24 cellular contexts compared by ENCODE assay signal in genomic region chr22:30627480-30627879, GRCh38. TPM values are rescaled to one million over a fixed set of nuclear protein-coding genes. Genes with fewer than 3 reads are reported as not detected.
A peak's percentile ranks its signal among the peaks of the same experiment; 100 is the strongest.
DNase-seq lines count a peak whose midpoint lies in the region; ATAC-seq, FAIRE-seq and TF ChIP-seq lines count a peak whose summit lies in the region.
"Had no signal": no experiment of that assay in that cellular context is flagged by ENCODE, and none has a peak within 500 bp of the region (broad histone marks: within the 10 kb centered on the region; RNA-seq: fewer than 3 reads in every experiment).

No MANE protein-coding gene starts in this region.

- peaks cover 0 to 5% of the 10 kb centered on the region in 2 donors for H3K36me3 ChIP-seq in adrenal gland (replicated peaks in 1 of 2)
- H3K36me3 ChIP-seq in endothelial cell of umbilical vein (ENCODE audit: control insufficient read depth in 2 of 2, extremely low read depth in 1 of 2, insufficient read depth in 2 of 2, low read length in 2 of 2) = peaks cover 0 to 5% of the 10 kb centered on the region in 2 experiments
- peaks cover 0 to 4% of the 10 kb centered on the region in 2 donors for H3K36me3 ChIP-seq in gastrocnemius medialis
- H3K36me3 ChIP-seq: HAP-1 had no signal

- H3K27ac Mint-ChIP-seq in activated CD4-positive, alpha-beta T cell treated with anti-CD3 and anti-CD28 coated beads, Interleukin-2, amount 10 ng/mL, durations not matched to agents 24 days and 14 days = no peak overlapping the region
- H3K27ac Mint-ChIP-seq: CD8-positive, alpha-beta T cell; GM23338; HFFc6 had no signal

- H3K9me3 ChIP-seq in adrenal gland (replicated peaks in 1 of 3) = no peaks in the 10 kb centered on the region
- H3K9me3 ChIP-seq in endothelial cell of umbilical vein (replicated peaks; ENCODE audit: control insufficient read depth, insufficient read depth, low read length) = no peaks in the 10 kb centered on the region
- no peaks in the 10 kb centered on the region for H3K9me3 ChIP-seq in gastrocnemius medialis
- H3K9me3 ChIP-seq: A549, Caco-2, HAP-1 had no signal

- H3K9me1 ChIP-seq in endothelial cell of umbilical vein (replicated peaks; ENCODE audit: control insufficient read depth, extremely low read depth, insufficient read depth, low read length) = no peaks in the 10 kb centered on the region

- no peak overlapping the region for H3K9ac ChIP-seq in endothelial cell of umbilical vein (replicated peaks; ENCODE audit: extremely low read depth, insufficient read depth, low read length)

- FAIRE-seq in endothelial cell of umbilical vein (lab: Jason Lieb, UNC) = peak; percentile 82
- FAIRE-seq: A549, GM12878, GM19239 had no signal

- H3K4me2 ChIP-seq in endothelial cell of umbilical vein (ENCODE audit: insufficient read depth, low read length) = no peak overlapping the region
- H3K4me2 ChIP-seq: A549, GM23338 had no signal

- no peak overlapping the region for H3K4me3 ChIP-seq in adrenal gland
- no peak overlapping the region for H3K4me3 ChIP-seq in endothelial cell of umbilical vein (replicated peaks in 1 of 3; ENCODE audit: insufficient read depth in 1 of 3, low read depth in 1 of 3, low read length in 3 of 3)
- H3K4me3 ChIP-seq in gastrocnemius medialis = no peak overlapping the region
- H3K4me3 ChIP-seq: A549, GM12878, GM23338, HAP-1 had no signal

- no peaks in the 10 kb centered on the region for H3K27me3 Mint-ChIP-seq in activated CD4-positive, alpha-beta T cell treated with anti-CD3 and anti-CD28 coated beads, Interleukin-2, amount 10 ng/mL, durations not matched to agents 24 days and 14 days
- H3K27me3 Mint-ChIP-seq: CD4-positive, CD25-positive, alpha-beta regulatory T cell had no signal

- POLR2A ChIA-PET in endothelial cell of umbilical vein (lab: Charles Lee) = no interaction called here

- in situ Hi-C loops in gastrocnemius medialis (cut with MboI; ENCODE audit: low sequenced_read_pairs in 4 of 4) = loop anchor here in 1 of 4 donors (25.0 kb wide), 1 partner anchor 285 kb away; no protein-coding TSS in a partner anchor

- no peaks in the 10 kb centered on the region for H3K9me3 Mint-ChIP-seq in activated CD4-positive, alpha-beta T cell treated with anti-CD3 and anti-CD28 coated beads, Interleukin-2, amount 10 ng/mL, durations not matched to agents 24 days and 14 days
- H3K9me3 Mint-ChIP-seq: CD4-positive, CD25-positive, alpha-beta regulatory T cell; CD8-positive, alpha-beta T cell; HFFc6 had no signal

- no peak overlapping the region for H2AFZ ChIP-seq in endothelial cell of umbilical vein (ENCODE audit: low read depth, low read length)
- H2AFZ ChIP-seq: GM23338 had no signal

- no peaks in the 10 kb centered on the region for H4K20me1 ChIP-seq in endothelial cell of umbilical vein (replicated peaks; ENCODE audit: control insufficient read depth, extremely low read depth, insufficient read depth, low read length)

- H3K36me3 Mint-ChIP-seq in activated CD4-positive, alpha-beta T cell treated with anti-CD3 and anti-CD28 coated beads, Interleukin-2, amount 10 ng/mL, durations not matched to agents 24 days and 14 days (ENCODE audit: low read depth) = no peaks in the 10 kb centered on the region
- H3K36me3 Mint-ChIP-seq: CD4-positive, CD25-positive, alpha-beta regulatory T cell; CD8-positive, alpha-beta T cell had no signal

- dilution Hi-C loops in endothelial cell of umbilical vein (cut with MboI; ENCODE audit: extremely low pct_ligation_motif_present, low sequenced_read_pairs) = no loop called here

- DNase-seq in ELR (ENCODE audit: low read depth) (peak; percentile 29), adrenal gland (peak in 5 of 7 donors; percentile 35 to 65 (median 48)), endothelial cell of umbilical vein (ENCODE audit: low read depth, low spot score) (peak; percentile 58), gastrocnemius medialis (no peak), SIG-M5 treated with dmso at 0.1 percent for 504 hours (lab: John Stamatoyannopoulos, UW; ENCODE audit: unreplicated experiment) (no peak), left ventricle myocardium superior (no peak)
- DNase-seq in activated CD4-positive, alpha-beta T cell treated with anti-CD3 and anti-CD28 coated beads, Interleukin-2, amount 10 ng/mL, durations not matched to agents 24 days and 14 days = no peak
- DNase-seq: 8988T; ACHN; Caco-2; CD4-positive, CD25-positive, alpha-beta regulatory T cell; CD8-positive, alpha-beta T cell; DMS153; DND-41; GDM1; HFFc6 had no signal

- ATAC-seq in gastrocnemius medialis (no peak), left ventricle myocardium superior (no peak)
- ATAC-seq: A549; CD8-positive, alpha-beta T cell; GM12878 had no signal

- no peaks in the 10 kb centered on the region for H3K79me2 ChIP-seq in endothelial cell of umbilical vein (ENCODE audit: control insufficient read depth, insufficient read depth, low read length)

- CTCF ChIA-PET in endothelial cell of umbilical vein (lab: Charles Lee) = interaction anchor here (1.1 to 4.1 kb wide), 4 partner anchors 15 to 128 kb away, joined by 4 to 34 read pairs (median 6); partner anchors contain the start of gene TCN2

- TF ChIP-seq POLR2A in adrenal gland (IDR thresholded peaks at IDR 0.05) (no peak), endothelial cell of umbilical vein (IDR thresholded peaks at IDR 0.05; ENCODE audit: low read depth, low read length) (no peak), gastrocnemius medialis (IDR thresholded peaks at IDR 0.05) (no peak)

- TF ChIP-seq CTCF in adrenal gland (IDR thresholded peaks at IDR 0.05) (no peak), endothelial cell of umbilical vein (IDR thresholded peaks at IDR 0.05; ENCODE audit: extremely low read depth in 1 of 2, insufficient read depth in 1 of 2, low read depth in 1 of 2, low read length in 2 of 2) (no peak), gastrocnemius medialis (IDR thresholded peaks at IDR 0.05 in 4 of 5, conservative IDR thresholded peaks at IDR 0.05 in 1 of 5) (no peak)

- BruUV-seq in endothelial cell of umbilical vein (replicated peaks; lab: Mats Ljungman, UMichigan) = no TSS peak

- 50 to 56% (median 54%) methylated on average over 4 to 5 of the region's 5 CpGs for WGBS in adrenal gland, 4 donors

- intact Hi-C loops in adrenal gland (cut with DNase I) = loop anchor here in 1 of 2 donors (10.0 kb wide), 1 partner anchor 277 kb away; no protein-coding TSS in a partner anchor
- intact Hi-C loops in endothelial cell of umbilical vein (cut with micrococcal nuclease) = no loop called here
- intact Hi-C loops in activated CD4-positive, alpha-beta T cell treated with anti-CD3 and anti-CD28 coated beads, Interleukin-2, amount 10 ng/mL, durations not matched to agents 24 days and 14 days (cut with micrococcal nuclease) = no loop called here
- intact Hi-C loops in gastrocnemius medialis (cut with DNase I; ENCODE audit: low total_unique reads) = no loop called here
- intact Hi-C loops in left ventricle myocardium superior (cut with micrococcal nuclease) = no loop called here

- H3K4me1 Mint-ChIP-seq in activated CD4-positive, alpha-beta T cell treated with anti-CD3 and anti-CD28 coated beads, Interleukin-2, amount 10 ng/mL, durations not matched to agents 24 days and 14 days = no peaks in the 10 kb centered on the region
- H3K4me1 Mint-ChIP-seq: CD4-positive, CD25-positive, alpha-beta regulatory T cell had no signal

- no peak overlapping the region for H3K4me3 Mint-ChIP-seq in activated CD4-positive, alpha-beta T cell treated with anti-CD3 and anti-CD28 coated beads, Interleukin-2, amount 10 ng/mL, durations not matched to agents 24 days and 14 days
- H3K4me3 Mint-ChIP-seq: CD4-positive, CD25-positive, alpha-beta regulatory T cell; CD8-positive, alpha-beta T cell; GM23338; HFFc6 had no signal

- H3K4me1 ChIP-seq in adrenal gland (replicated peaks in 1 of 2) = no peaks in the 10 kb centered on the region
- H3K4me1 ChIP-seq in endothelial cell of umbilical vein (ENCODE audit: control insufficient read depth, extremely low read depth, insufficient read depth, low read length) = peaks cover 19% of the 10 kb centered on the region
- no peaks in the 10 kb centered on the region for H3K4me1 ChIP-seq in gastrocnemius medialis
- H3K4me1 ChIP-seq: A549, Caco-2, HAP-1 had no signal

- H3K27ac ChIP-seq in adrenal gland (no peak overlapping the region), endothelial cell of umbilical vein (ENCODE audit: insufficient read depth, low read depth, low read length) (peak overlapping the region; percentile 75), gastrocnemius medialis (no peak overlapping the region)
- H3K27ac ChIP-seq: A549, C4-2B had no signal

- H3K27me3 ChIP-seq in adrenal gland (no peaks in the 10 kb centered on the region), endothelial cell of umbilical vein (ENCODE audit: control insufficient read depth in 2 of 2, insufficient read depth in 2 of 2, low read length in 2 of 2) (no peaks in the 10 kb centered on the region), gastrocnemius medialis (no peaks in the 10 kb centered on the region)

RNA-seq across cellular contexts. Expression of gene SLC35E4, which starts 8.1 kb away (rescaled TPM):
- 1 to 10 TPM in 7 of 8 donors, under 1 TPM in 1; 0.60 to 7.0 (median 3.9) TPM for total RNA-seq in adrenal gland
- 1 to 10 TPM; 1.3 to 2.0 (median 2.0) TPM for polyA plus RNA-seq in adrenal gland
- 15.3 TPM in 2 replicates for total RNA-seq in endothelial cell of umbilical vein
- 10.7 and 14.8 TPM in 2 replicates for polyA plus RNA-seq in endothelial cell of umbilical vein
- 6.9 and 9.2 TPM in 2 replicates for polyA plus RNA-seq in endothelial cell of umbilical vein (2011; cell fraction: cytosol; rRNA removed)
- polyA plus RNA-seq in endothelial cell of umbilical vein (2011; cell fraction: nucleus; rRNA removed) = 4.6 and 5.5 TPM in 2 replicates
- 9.7 and 10.3 TPM in 2 replicates for polyA plus RNA-seq in endothelial cell of umbilical vein (2012)
- polyA minus RNA-seq in endothelial cell of umbilical vein = 8.3 and 9.2 TPM in 2 replicates
- 2.9 TPM for polyA minus RNA-seq in endothelial cell of umbilical vein (2011; cell fraction: cytosol; rRNA and poly(A)+ RNA removed)
- 3.8 and 6.2 TPM in 2 replicates for polyA minus RNA-seq in endothelial cell of umbilical vein (2011; cell fraction: nucleus; rRNA and poly(A)+ RNA removed)
- 6.6 and 7.4 TPM in 2 replicates for total RNA-seq in activated CD4-positive, alpha-beta T cell treated with anti-CD3 and anti-CD28 coated beads, Interleukin-2, amount 10 ng/mL, durations not matched to agents 24 days and 14 days
- total RNA-seq in gastrocnemius medialis = 10 to 100 TPM in 2 of 4 donors, 1 to 10 TPM in 2; 8.5 to 19.3 (median 10.9) TPM
- 3.1 TPM for total RNA-seq in left ventricle myocardium superior

RNA-seq across cellular contexts. Expression of gene TCN2, which starts 20.5 kb away (rescaled TPM):
- total RNA-seq in adrenal gland (100 to 1,000 TPM in 1 of 8 donors, 10 to 100 TPM in 7; 34.8 to 108 (median 62.8) TPM), endothelial cell of umbilical vein (62.3 and 80.6 TPM in 2 replicates), gastrocnemius medialis (10 to 100 TPM in 3 of 4 donors, 1 to 10 TPM in 1; 5.1 to 12.8 (median 11.7) TPM), left ventricle myocardium superior (14.6 TPM)
- polyA plus RNA-seq in adrenal gland (10 to 100 TPM; 12.8 to 21.9 (median 17.8) TPM), endothelial cell of umbilical vein (188 and 199 TPM in 2 replicates)
- polyA plus RNA-seq in endothelial cell of umbilical vein (2011; cell fraction: cytosol; rRNA removed) = 129 and 141 TPM in 2 replicates
- 57.5 and 65.2 TPM in 2 replicates for polyA plus RNA-seq in endothelial cell of umbilical vein (2011; cell fraction: nucleus; rRNA removed)
- polyA plus RNA-seq in endothelial cell of umbilical vein (2012) = 46.9 and 47.3 TPM in 2 replicates
- polyA minus RNA-seq in endothelial cell of umbilical vein = 105 and 138 TPM in 2 replicates
- not detected for polyA minus RNA-seq in endothelial cell of umbilical vein (2011; cell fraction: cytosol; rRNA and poly(A)+ RNA removed)
- 24.6 and 27.6 TPM in 2 replicates for polyA minus RNA-seq in endothelial cell of umbilical vein (2011; cell fraction: nucleus; rRNA and poly(A)+ RNA removed)
- 0.35 and 0.45 TPM in 2 replicates for total RNA-seq in activated CD4-positive, alpha-beta T cell treated with anti-CD3 and anti-CD28 coated beads, Interleukin-2, amount 10 ng/mL, durations not matched to agents 24 days and 14 days

RNA-seq across cellular contexts. Expression of gene PES1, which starts 35.8 kb away (rescaled TPM):
- total RNA-seq in adrenal gland (100 to 1,000 TPM in 1 of 8 donors, 10 to 100 TPM in 7; 46.0 to 105 (median 58.1) TPM), endothelial cell of umbilical vein (106 and 110 TPM in 2 replicates), gastrocnemius medialis (10 to 100 TPM; 56.3 to 72.0 (median 65.8) TPM), left ventricle myocardium superior (21.6 TPM)
- polyA plus RNA-seq in adrenal gland (100 to 1,000 TPM in 1 of 3 donors, 10 to 100 TPM in 2; 63.6 to 117 (median 68.5) TPM), endothelial cell of umbilical vein (135 and 154 TPM in 2 replicates)
- polyA plus RNA-seq in endothelial cell of umbilical vein (2011; cell fraction: cytosol; rRNA removed) = 82.6 and 104 TPM in 2 replicates
- polyA plus RNA-seq in endothelial cell of umbilical vein (2011; cell fraction: nucleus; rRNA removed) = 102 and 108 TPM in 2 replicates
- polyA plus RNA-seq in endothelial cell of umbilical vein (2012) = 58.8 and 78.0 TPM in 2 replicates
- polyA minus RNA-seq in endothelial cell of umbilical vein = 78.9 and 111 TPM in 2 replicates
- polyA minus RNA-seq in endothelial cell of umbilical vein (2011; cell fraction: cytosol; rRNA and poly(A)+ RNA removed) = 51.4 TPM
- polyA minus RNA-seq in endothelial cell of umbilical vein (2011; cell fraction: nucleus; rRNA and poly(A)+ RNA removed) = 53.8 and 54.5 TPM in 2 replicates
- total RNA-seq in activated CD4-positive, alpha-beta T cell treated with anti-CD3 and anti-CD28 coated beads, Interleukin-2, amount 10 ng/mL, durations not matched to agents 24 days and 14 days = 170 and 173 TPM in 2 replicates

RNA-seq across cellular contexts. Expression of gene DUSP18, which starts 40.2 kb away (rescaled TPM):
- 1 to 10 TPM; 3.9 to 8.9 (median 6.7) TPM for total RNA-seq in adrenal gland
- 1 to 10 TPM; 1.4 to 5.0 (median 3.8) TPM for polyA plus RNA-seq in adrenal gland
- total RNA-seq in endothelial cell of umbilical vein = 17.5 and 18.3 TPM in 2 replicates
- 30.1 and 32.9 TPM in 2 replicates for polyA plus RNA-seq in endothelial cell of umbilical vein
- 17.1 and 17.9 TPM in 2 replicates for polyA plus RNA-seq in endothelial cell of umbilical vein (2011; cell fraction: cytosol; rRNA removed)
- 15.6 TPM in 2 replicates for polyA plus RNA-seq in endothelial cell of umbilical vein (2011; cell fraction: nucleus; rRNA removed)
- 11.7 and 11.9 TPM in 2 replicates for polyA plus RNA-seq in endothelial cell of umbilical vein (2012)
- 33.7 and 34.7 TPM in 2 replicates for polyA minus RNA-seq in endothelial cell of umbilical vein
- 1.6 TPM for polyA minus RNA-seq in endothelial cell of umbilical vein (2011; cell fraction: cytosol; rRNA and poly(A)+ RNA removed)
- 5.7 and 7.4 TPM in 2 replicates for polyA minus RNA-seq in endothelial cell of umbilical vein (2011; cell fraction: nucleus; rRNA and poly(A)+ RNA removed)
- 8.0 and 10.3 TPM in 2 replicates for total RNA-seq in activated CD4-positive, alpha-beta T cell treated with anti-CD3 and anti-CD28 coated beads, Interleukin-2, amount 10 ng/mL, durations not matched to agents 24 days and 14 days
- total RNA-seq in gastrocnemius medialis = 1 to 10 TPM in 3 of 4 donors, under 1 TPM in 1; 0.82 to 4.3 (median 2.0) TPM
- total RNA-seq in left ventricle myocardium superior = 2.5 TPM

RNA-seq across cellular contexts. Expression of gene GAL3ST1, which starts 53.0 kb away (rescaled TPM):
- total RNA-seq in adrenal gland = under 1 TPM in 1 of 8 donors, not detected in 7; 0.31 TPM
- polyA plus RNA-seq in adrenal gland = under 1 TPM in 2 of 3 donors, not detected in 1; 0.57 to 0.72 TPM
- total RNA-seq in endothelial cell of umbilical vein = not detected in 2 replicates
- 0.06 TPM in 1 of 2 replicates, not detected in the other for polyA plus RNA-seq in endothelial cell of umbilical vein
- polyA plus RNA-seq in endothelial cell of umbilical vein (2011; cell fraction: cytosol; rRNA removed) = not detected in 2 replicates
- polyA plus RNA-seq in endothelial cell of umbilical vein (2011; cell fraction: nucleus; rRNA removed) = not detected in 2 replicates
- polyA plus RNA-seq in endothelial cell of umbilical vein (2012) = not detected in 2 replicates
- polyA minus RNA-seq in endothelial cell of umbilical vein = not detected in 2 replicates
- not detected for polyA minus RNA-seq in endothelial cell of umbilical vein (2011; cell fraction: cytosol; rRNA and poly(A)+ RNA removed)
- polyA minus RNA-seq in endothelial cell of umbilical vein (2011; cell fraction: nucleus; rRNA and poly(A)+ RNA removed) = not detected in 2 replicates
- not detected in 2 replicates for total RNA-seq in activated CD4-positive, alpha-beta T cell treated with anti-CD3 and anti-CD28 coated beads, Interleukin-2, amount 10 ng/mL, durations not matched to agents 24 days and 14 days
- total RNA-seq in gastrocnemius medialis = 1 to 10 TPM in 2 of 4 donors, under 1 TPM in 2; 0.29 to 2.0 (median 1.2) TPM
- total RNA-seq in left ventricle myocardium superior = 0.57 TPM
- total RNA-seq: CD8-positive, alpha-beta T cell; GM12878; H4; HFFc6 had no signal
- polyA plus RNA-seq: BJ, GM12878 had no signal

Comparison
In these comparisons a context has a peak if more than half of its experiments do, and no peak if none do; other contexts are left out.
1. DNase-seq: peak in ELR (single experiment), adrenal gland (5 of 7) and endothelial cell of umbilical vein (single experiment); none in activated CD4-positive, alpha-beta T cell treated with anti-CD3 and anti-CD28 coated beads, Interleukin-2, amount 10 ng/mL, durations not matched to agents 24 days and 14 days (single experiment), gastrocnemius medialis (0 of 2), SIG-M5 treated with dmso at 0.1 percent for 504 hours (single experiment) and left ventricle myocardium superior (single experiment).